23 cellular contexts compared by ENCODE assay signal in the genomic region with DNA sequence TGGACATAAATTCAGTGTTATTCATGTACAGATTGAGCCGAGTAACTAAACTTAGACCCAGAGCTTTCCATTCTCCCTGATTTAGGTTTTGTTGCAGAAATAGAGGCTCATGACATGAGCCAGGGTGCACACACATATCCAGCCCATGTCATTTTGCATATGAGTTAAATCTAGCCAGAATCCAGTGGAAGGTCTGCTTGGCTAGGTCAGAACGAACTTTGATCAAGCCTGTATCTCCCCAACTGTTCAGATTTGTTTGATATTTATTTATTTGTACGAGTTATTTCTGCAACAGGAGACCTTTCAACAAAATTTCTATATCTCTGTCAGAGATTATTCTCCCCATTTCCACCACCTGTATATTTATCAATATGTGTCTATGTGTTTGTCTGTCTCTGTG.
"Had no signal": no experiment of that assay in that cellular context is flagged by ENCODE, and none has a peak within 500 bp of the region (broad histone marks: within the 10 kb centered on the region; RNA-seq: fewer than 3 reads in every experiment).

No MANE protein-coding gene starts in this region.

- H3K4me1 Mint-ChIP-seq: immature natural killer cell; memory B cell; naive B cell; stimulated activated naive B cell treated with anti-CD40 and anti-IgM and Interleukin-4, amounts not matched to agents 10 μg/mL and 1 μg/mL and 100 μg/mL, for 72 hours; stimulated activated naive CD8-positive, alpha-beta T cell treated with anti-CD3 and anti-CD28 coated beads, Interleukin-15, amount 100 ng/mL, for 72 hours had no signal

- H3K27me3 ChIP-seq: esophagus squamous epithelium, suprapubic skin had no signal

- H3K36me3 Mint-ChIP-seq: immature natural killer cell; memory B cell; naive B cell; natural killer cell treated with Interleukin-12 subunit alpha and Interleukin-12 subunit beta and Interleukin-15 and Interleukin-18, amount 100 ng/mL, for 72 hours; stimulated activated naive B cell treated with anti-CD40 and anti-IgM and Interleukin-4, amounts not matched to agents 10 μg/mL and 1 μg/mL and 100 μg/mL, for 72 hours had no signal

- H3K9me3 Mint-ChIP-seq: immature natural killer cell; natural killer cell treated with Interleukin-12 subunit alpha and Interleukin-12 subunit beta and Interleukin-15 and Interleukin-18, amount 100 ng/mL, for 72 hours; stimulated activated naive B cell treated with anti-CD40 and anti-IgM and Interleukin-4, amounts not matched to agents 10 μg/mL and 1 μg/mL and 100 μg/mL, for 72 hours; stimulated activated naive CD8-positive, alpha-beta T cell treated with anti-CD3 and anti-CD28 coated beads, Interleukin-15, amount 100 ng/mL, for 72 hours had no signal

- H3K4me3 ChIP-seq: coronary artery, esophagus squamous epithelium, lung, prostate gland, suprapubic skin had no signal

- DNase-seq: effector memory CD4-positive, alpha-beta T cell; esophagus squamous epithelium; hypothalamus; immature natural killer cell; islet precursor cell; kidney glomerular epithelial cell; left colon; left ventricle myocardium superior; naive B cell; nucleus accumbens; right cardiac atrium; small intestine; stimulated activated CD4-positive, alpha-beta T cell treated with anti-CD3 and anti-CD28 coated beads, Interleukin-15, amount 100 ng/mL, for 24 hours; stimulated activated CD4-positive, alpha-beta T cell treated with anti-CD3 and anti-CD28 coated beads, Interleukin-2, amount 100 ng/mL, for 48 hours; stimulated activated naive B cell treated with anti-CD40 and anti-IgM and Interleukin-4, amounts not matched to agents 10 μg/mL and 1 μg/mL and 100 μg/mL, for 72 hours; stimulated activated naive CD8-positive, alpha-beta T cell treated with anti-CD3 and anti-CD28 coated beads, Interleukin-15, amount 100 ng/mL, for 72 hours; trophoblast cell had no signal

- H3K27me3 Mint-ChIP-seq: naive B cell; stimulated activated naive B cell treated with anti-CD40 and anti-IgM and Interleukin-4, amounts not matched to agents 10 μg/mL and 1 μg/mL and 100 μg/mL, for 72 hours had no signal

- H3K4me3 Mint-ChIP-seq: immature natural killer cell; memory B cell; naive B cell; natural killer cell treated with Interleukin-12 subunit alpha and Interleukin-12 subunit beta and Interleukin-15 and Interleukin-18, amount 100 ng/mL, for 72 hours; stimulated activated naive B cell treated with anti-CD40 and anti-IgM and Interleukin-4, amounts not matched to agents 10 μg/mL and 1 μg/mL and 100 μg/mL, for 72 hours; stimulated activated naive CD8-positive, alpha-beta T cell treated with anti-CD3 and anti-CD28 coated beads, Interleukin-15, amount 100 ng/mL, for 72 hours had no signal

- H3K27ac Mint-ChIP-seq: immature natural killer cell; memory B cell; naive B cell; natural killer cell treated with Interleukin-12 subunit alpha and Interleukin-12 subunit beta and Interleukin-15 and Interleukin-18, amount 100 ng/mL, for 72 hours; stimulated activated naive B cell treated with anti-CD40 and anti-IgM and Interleukin-4, amounts not matched to agents 10 μg/mL and 1 μg/mL and 100 μg/mL, for 72 hours; stimulated activated naive CD8-positive, alpha-beta T cell treated with anti-CD3 and anti-CD28 coated beads, Interleukin-15, amount 100 ng/mL, for 72 hours had no signal

- H3K9me3 ChIP-seq: esophagus squamous epithelium, prostate gland, suprapubic skin had no signal

- H3K36me3 ChIP-seq: esophagus squamous epithelium, prostate gland, suprapubic skin had no signal

- ATAC-seq: left colon; left ventricle myocardium superior; right cardiac atrium; stimulated activated naive B cell treated with anti-CD40 and anti-IgM and Interleukin-4, amounts not matched to agents 10 μg/mL and 1 μg/mL and 100 μg/mL, for 72 hours; stimulated activated naive CD8-positive, alpha-beta T cell treated with anti-CD3 and anti-CD28 coated beads, Interleukin-15, amount 100 ng/mL, for 72 hours had no signal

- H3K4me1 ChIP-seq: prostate gland had no signal
